Comparison of ENCODE assay signal across 39 cellular contexts in genomic region chr13:25141042-25141441, GRCh38. TPM values are rescaled to one million over a fixed set of nuclear protein-coding genes. Genes with fewer than 3 reads are reported as not detected.
"Had no signal": no experiment of that assay in that cellular context is flagged by ENCODE, and none has a peak within 500 bp of the region (broad histone marks: within the 10 kb centered on the region; RNA-seq: fewer than 3 reads in every experiment).

No MANE protein-coding gene starts in this region.

- H3K27ac Mint-ChIP-seq: activated B cell treated with CpG ODN at 0.5 μM for 24 hours; activated CD4-positive, alpha-beta memory T cell treated with anti-CD3 and anti-CD28 coated beads for 36 hours; activated CD4-positive, alpha-beta T cell treated with anti-CD3 and anti-CD28 coated beads, Interleukin-2, amount 10 ng/mL, durations not matched to agents 24 days and 14 days; activated CD8-positive, alpha-beta T cell treated with anti-CD3 and anti-CD28 coated beads for 36 hours; activated naive CD4-positive, alpha-beta T cell treated with anti-CD3 and anti-CD28 coated beads for 36 hours; activated naive CD4-positive, alpha-beta T cell treated with anti-CD3 and anti-CD28 coated beads, Interleukin-2, amount 50 U/mL, for 72 hours; activated naive CD8-positive, alpha-beta T cell treated with anti-CD3 and anti-CD28 coated beads for 36 hours; activated T-cell treated with anti-CD3 and anti-CD28 coated beads, Interleukin-2, amount 50 U/mL, for 72 hours; activated T-helper 1 cell treated with anti-CD3 and anti-CD28 coated beads, Interleukin-12 subunit alpha, Interleukin-12 subunit beta, Interleukin-2, Interleukin-4 antibody, amounts not matched to agents 30 ng/mL and 10 ng/mL and 1 ng/mL, durations not matched to agents 14 hours and 24 hours and 36 hours; activated T-helper 17 cell treated with anti-CD3 and anti-CD28 coated beads, Interleukin-2, amount 50 U/mL, for 72 hours; T-helper 1 cell treated with Interleukin-12 subunit alpha and Interleukin-12 subunit beta and Interleukin-4 antibody, amounts not matched to agents 30 μg/mL and 1 μg/mL, for 36 hours; T-helper 2 cell treated with Interferon-gamma antibody and Interleukin-4, amounts not matched to agents 5 μg/mL and 100 μg/mL, for 36 hours had no signal

- FAIRE-seq: astrocyte, TTC549 had no signal

- ATAC-seq: activated CD8-positive, alpha-beta T cell treated with anti-CD3 and anti-CD28 coated beads for 36 hours; activated naive CD4-positive, alpha-beta T cell treated with anti-CD3 and anti-CD28 coated beads, Interleukin-2, amount 50 U/mL, for 72 hours; activated T-cell treated with anti-CD3 and anti-CD28 coated beads, Interleukin-2, amount 50 U/mL, for 4 hours; activated T-cell treated with anti-CD3 and anti-CD28 coated beads, Interleukin-2, amount 50 U/mL, for 72 hours; activated T-helper 17 cell treated with anti-CD3 and anti-CD28 coated beads, Interleukin-2, amount 50 U/mL, for 72 hours; body of pancreas had no signal

- H3K4me3 ChIP-seq: adrenal gland, body of pancreas, breast epithelium had no signal

- H3K36me3 Mint-ChIP-seq: activated CD4-positive, alpha-beta memory T cell treated with anti-CD3 and anti-CD28 coated beads for 36 hours; activated naive CD4-positive, alpha-beta T cell treated with anti-CD3 and anti-CD28 coated beads, Interleukin-2, amount 50 U/mL, for 72 hours; activated naive CD8-positive, alpha-beta T cell treated with anti-CD3 and anti-CD28 coated beads for 36 hours had no signal

- H3K27ac ChIP-seq: adrenal gland, body of pancreas, brain microvascular endothelial cell, breast epithelium, VCaP had no signal

- H3K27me3 ChIP-seq: body of pancreas, brain microvascular endothelial cell had no signal

- H3K4me1 ChIP-seq: adrenal gland, body of pancreas, breast epithelium had no signal

- DNase-seq: activated B cell treated with CpG ODN at 0.5 μM for 24 hours; activated CD4-positive, alpha-beta memory T cell treated with anti-CD3 and anti-CD28 coated beads for 36 hours; activated CD4-positive, alpha-beta T cell treated with anti-CD3 and anti-CD28 coated beads for 4 hours; activated CD4-positive, alpha-beta T cell treated with anti-CD3 and anti-CD28 coated beads, Interleukin-2, amount 10 ng/mL, durations not matched to agents 24 days and 14 days; activated CD4-positive, alpha-beta T cell treated with anti-CD3 and anti-CD28 coated beads, Interleukin-2, amount 50 U/mL, for 1 hour; activated CD4-positive, alpha-beta T cell treated with anti-CD3 and anti-CD28 coated beads, Interleukin-2, amount 50 U/mL, for 4 hours; activated CD4-positive, CD25-positive, alpha-beta regulatory T cell treated with anti-CD3 and anti-CD28 coated beads, Interleukin-2, amount 50 U/mL, for 72 hours; activated CD8-positive, alpha-beta memory T cell treated with anti-CD3 and anti-CD28 coated beads, Interleukin-2, amount 50 U/mL, for 4 hours; activated CD8-positive, alpha-beta T cell treated with anti-CD3 and anti-CD28 coated beads for 36 hours; activated effector memory CD4-positive, alpha-beta T cell treated with anti-CD3 and anti-CD28 coated beads, Interleukin-2, amount 50 U/mL, for 16 hours; activated gamma-delta T cell treated with Interleukin-2 at 50 U/mL for 16 hours; activated naive CD4-positive, alpha-beta T cell; activated naive CD4-positive, alpha-beta T cell treated with anti-CD3 and anti-CD28 coated beads for 36 hours; activated naive CD4-positive, alpha-beta T cell treated with anti-CD3 and anti-CD28 coated beads, Interleukin-2, amount 50 U/mL, for 16 hours; activated naive CD8-positive, alpha-beta T cell treated with anti-CD3 and anti-CD28 coated beads for 36 hours; activated T-cell treated with anti-CD3 and anti-CD28 coated beads for 4 hours; activated T-cell treated with anti-CD3 and anti-CD28 coated beads, Interleukin-2, amount 50 U/mL, for 1 hour; activated T-cell treated with anti-CD3 and anti-CD28 coated beads, Interleukin-2, amount 50 U/mL, for 4 hours; activated T-cell treated with anti-CD3 and anti-CD28 coated beads, Interleukin-2, amount 50 U/mL, for 72 hours; adrenal gland; amniotic stem cell; aorta; body of pancreas; brain microvascular endothelial cell; central memory CD4-positive, alpha-beta T cell; T-helper 1 cell; T-helper 2 cell; T-helper 9 cell had no signal

- H3K4me1 Mint-ChIP-seq: activated B cell treated with CpG ODN at 0.5 μM for 24 hours; activated CD4-positive, alpha-beta T cell treated with anti-CD3 and anti-CD28 coated beads, Interleukin-2, amount 10 ng/mL, durations not matched to agents 24 days and 14 days; activated T-helper 17 cell treated with anti-CD3 and anti-CD28 coated beads, Interleukin-2, amount 50 U/mL, for 72 hours had no signal

- H3K36me3 ChIP-seq: adrenal gland, brain microvascular endothelial cell, breast epithelium had no signal

- H3K9me3 Mint-ChIP-seq: activated B cell treated with CpG ODN at 0.5 μM for 24 hours; activated CD4-positive, alpha-beta memory T cell treated with anti-CD3 and anti-CD28 coated beads for 36 hours; activated CD4-positive, alpha-beta T cell treated with anti-CD3 and anti-CD28 coated beads, Interleukin-2, amount 10 ng/mL, durations not matched to agents 24 days and 14 days; activated CD8-positive, alpha-beta T cell treated with anti-CD3 and anti-CD28 coated beads for 36 hours; activated naive CD4-positive, alpha-beta T cell treated with anti-CD3 and anti-CD28 coated beads for 36 hours; activated naive CD4-positive, alpha-beta T cell treated with anti-CD3 and anti-CD28 coated beads, Interleukin-2, amount 50 U/mL, for 72 hours; activated naive CD8-positive, alpha-beta T cell treated with anti-CD3 and anti-CD28 coated beads for 36 hours; activated T-cell treated with anti-CD3 and anti-CD28 coated beads, Interleukin-2, amount 50 U/mL, for 4 hours; activated T-cell treated with anti-CD3 and anti-CD28 coated beads, Interleukin-2, amount 50 U/mL, for 72 hours; activated T-helper 1 cell treated with anti-CD3 and anti-CD28 coated beads, Interleukin-12 subunit alpha, Interleukin-12 subunit beta, Interleukin-2, Interleukin-4 antibody, amounts not matched to agents 30 ng/mL and 10 ng/mL and 1 ng/mL, durations not matched to agents 14 hours and 24 hours and 36 hours; T-helper 1 cell treated with Interleukin-12 subunit alpha and Interleukin-12 subunit beta and Interleukin-4 antibody, amounts not matched to agents 30 μg/mL and 1 μg/mL, for 36 hours; T-helper 2 cell treated with Interferon-gamma antibody and Interleukin-4, amounts not matched to agents 5 μg/mL and 100 μg/mL, for 36 hours had no signal

- H3K9me3 ChIP-seq: adrenal gland, body of pancreas, breast epithelium had no signal

- H3K4me3 Mint-ChIP-seq: activated B cell treated with CpG ODN at 0.5 μM for 24 hours; activated CD4-positive, alpha-beta memory T cell treated with anti-CD3 and anti-CD28 coated beads for 36 hours; activated CD4-positive, alpha-beta T cell treated with anti-CD3 and anti-CD28 coated beads, Interleukin-2, amount 10 ng/mL, durations not matched to agents 24 days and 14 days; activated CD8-positive, alpha-beta T cell treated with anti-CD3 and anti-CD28 coated beads for 36 hours; activated naive CD4-positive, alpha-beta T cell treated with anti-CD3 and anti-CD28 coated beads for 36 hours; activated naive CD8-positive, alpha-beta T cell treated with anti-CD3 and anti-CD28 coated beads for 36 hours; activated T-cell treated with anti-CD3 and anti-CD28 coated beads, Interleukin-2, amount 50 U/mL, for 4 hours; activated T-cell treated with anti-CD3 and anti-CD28 coated beads, Interleukin-2, amount 50 U/mL, for 72 hours; activated T-helper 1 cell treated with anti-CD3 and anti-CD28 coated beads, Interleukin-12 subunit alpha, Interleukin-12 subunit beta, Interleukin-2, Interleukin-4 antibody, amounts not matched to agents 30 ng/mL and 10 ng/mL and 1 ng/mL, durations not matched to agents 14 hours and 24 hours and 36 hours; activated T-helper 17 cell treated with anti-CD3 and anti-CD28 coated beads, Interleukin-2, amount 50 U/mL, for 72 hours; T-helper 1 cell treated with Interleukin-12 subunit alpha and Interleukin-12 subunit beta and Interleukin-4 antibody, amounts not matched to agents 30 μg/mL and 1 μg/mL, for 36 hours; T-helper 2 cell treated with Interferon-gamma antibody and Interleukin-4, amounts not matched to agents 5 μg/mL and 100 μg/mL, for 36 hours had no signal

RNA-seq across cellular contexts. Expression of gene AMER2, which starts 31.0 kb away (rescaled TPM):
- total RNA-seq: activated B cell treated with CpG ODN at 0.5 μM for 24 hours; activated CD4-positive, alpha-beta memory T cell treated with anti-CD3 and anti-CD28 coated beads for 36 hours; activated CD4-positive, alpha-beta T cell treated with anti-CD3 and anti-CD28 coated beads, Interleukin-2, amount 10 ng/mL, durations not matched to agents 24 days and 14 days; activated CD8-positive, alpha-beta memory T cell treated with anti-CD3 and anti-CD28 coated beads for 36 hours; activated CD8-positive, alpha-beta T cell treated with anti-CD3 and anti-CD28 coated beads for 36 hours; activated naive CD4-positive, alpha-beta T cell treated with anti-CD3 and anti-CD28 coated beads for 36 hours; activated naive CD4-positive, alpha-beta T cell treated with anti-CD3 and anti-CD28 coated beads, Interleukin-2, amount 50 U/mL, for 72 hours; activated naive CD8-positive, alpha-beta T cell treated with anti-CD3 and anti-CD28 coated beads for 36 hours; activated T-cell treated with anti-CD3 and anti-CD28 coated beads, Interleukin-2, amount 50 U/mL, for 4 hours; activated T-helper 1 cell treated with anti-CD3 and anti-CD28 coated beads, Interleukin-12 subunit alpha, Interleukin-12 subunit beta, Interleukin-2, Interleukin-4 antibody, amounts not matched to agents 30 ng/mL and 10 ng/mL and 1 ng/mL, durations not matched to agents 14 hours and 24 hours and 36 hours; activated T-helper 17 cell treated with anti-CD3 and anti-CD28 coated beads, Interleukin-2, amount 50 U/mL, for 72 hours; aorta; body of pancreas; cardiac septum had no signal

RNA-seq across cellular contexts. Expression of gene PABPC3, which starts 45.1 kb away (rescaled TPM):
- total RNA-seq: body of pancreas, cardiac septum had no signal
